22 cellular contexts compared by ENCODE assay signal in genomic region chr3:50218448-50218847, GRCh38. TPM values are rescaled to one million over a fixed set of nuclear protein-coding genes. Genes with fewer than 3 reads are reported as not detected.
"Had no signal": no experiment of that assay in that cellular context is flagged by ENCODE, and none has a peak within 500 bp of the region (broad histone marks: within the 10 kb centered on the region; RNA-seq: fewer than 3 reads in every experiment).

No MANE protein-coding gene starts in this region.

- DNase-seq: MV-4-11, NCI-H1048, NCI-H1105 treated with DMSO at 0.1 percent for 48 hours, NCI-H1417 treated with DMSO at 0.1 percent for 48 hours, NCI-H146, NCI-H1694 treated with DMSO at 0.1 percent for 48 hours, NCI-H1930, NCI-H2081 treated with DMSO at 0.1 percent for 48 hours, NCI-H2171, NCI-H226, NCI-H446, NCI-H510A, NCI-H524 treated with DMSO at 0.1 percent for 48 hours, NCI-H69, NCI-H774, Right ventricle myocardium superior, RPMI8226, SIG-M5, SK-N-SH, SW 1271 had no signal

- H3K9me3 ChIP-seq: SK-N-SH had no signal

- H3K4me3 ChIP-seq: K562 had no signal

- H3K9ac ChIP-seq: SK-N-SH had no signal

- H3K4me2 ChIP-seq: SK-N-SH had no signal

RNA-seq across cellular contexts. Expression of gene SLC38A3, which starts 13.4 kb away (rescaled TPM):
- polyA plus RNA-seq: IgD-negative memory B cell had no signal

RNA-seq across cellular contexts. Expression of gene GNAT1, which starts 27.0 kb away (rescaled TPM):
- polyA plus RNA-seq: IgD-negative memory B cell, K562, SK-N-SH had no signal

RNA-seq across cellular contexts. Expression of gene SEMA3B, which starts 50.5 kb away (rescaled TPM):
- polyA plus RNA-seq: IgD-negative memory B cell had no signal
